Comparison of ENCODE assay signal across 1 cellular context in genomic region chr11:124748481-124749338, GRCh38.
TF ChIP-seq lines count a peak whose summit lies in the region.

No MANE protein-coding gene starts in this region.

TF ChIP-seq in HCT116, 20 proteins besides CTCF, POLR2A, EP300 and RAD21 (continued from another document):
- TF ChIP-seq ZBTB33 (IDR thresholded peaks at IDR 0.05; ENCODE audit: extremely low read depth, insufficient replicate concordance, low read length) = no peak
- TF ChIP-seq EZH2 (IDR thresholded peaks at IDR 0.05) = no peak
